ENCODE assay signal across 1 cellular context in genomic region chr7:88759216-88759955, GRCh38.
TF ChIP-seq lines count a peak whose summit lies in the region.

TSS of gene ZNF804B (plus strand) at chr7:88759700. CDS start at chr7:88759977, 277 bp downstream.

TF ChIP-seq in K562, 482 proteins besides CTCF, POLR2A, EP300 and RAD21 (continued from another document and continues in another):
- TF ChIP-seq IRF1 (CRISPR knock-in tag; IDR thresholded peaks at IDR 0.05; ENCODE audit: borderline replicate concordance) = no peak
- no peak for TF ChIP-seq POLR3A (IDR thresholded peaks at IDR 0.05; ENCODE audit: borderline replicate concordance, extremely low read depth, insufficient read depth, insufficient read length)
- peak; percentile 14 for TF ChIP-seq CXXC5 (CRISPR knock-in tag; IDR thresholded peaks at IDR 0.05)
- TF ChIP-seq BDP1 (IDR thresholded peaks at IDR 0.05; ENCODE audit: insufficient read depth, insufficient read length) = no peak
- TF ChIP-seq E2F6 (IDR thresholded peaks at IDR 0.05; ENCODE audit: borderline replicate concordance in 1 of 2, extremely low read depth in 1 of 2, insufficient read depth in 1 of 2, insufficient read length in 1 of 2, low read depth in 1 of 2, low read length in 1 of 2, poor library complexity in 1 of 2, severe bottlenecking in 1 of 2) = peak; percentile 30 to 73
- peak; percentile 59; the same call in 1 of the 2 replicates for TF ChIP-seq CTBP1 (IDR thresholded peaks at IDR 0.05; ENCODE audit: borderline replicate concordance)
- TF ChIP-seq EGR1 (conservative IDR thresholded peaks at IDR 0.05) = peak; percentile 36; the same call in 1 of the 2 replicates
- TF ChIP-seq MGA (IDR thresholded peaks at IDR 0.05) = peak; percentile 87
- no peak for TF ChIP-seq CEBPB (tag; IDR thresholded peaks at IDR 0.05)
- peak; percentile 38 to 51; a peak in 3 of 4 replicates for TF ChIP-seq MAZ (CRISPR knock-in tag; conservative IDR thresholded peaks at IDR 0.05 in 1 of 2, IDR thresholded peaks at IDR 0.05 in 1 of 2)
- TF ChIP-seq TFAP4 (CRISPR knock-in tag; IDR thresholded peaks at IDR 0.05; ENCODE audit: borderline replicate concordance) = 0 out of 2 replicates have a peak, but pooled peaks have one; percentile 28
- no peak for TF ChIP-seq CSDE1 (IDR thresholded peaks at IDR 0.05)
- TF ChIP-seq MTF1 (CRISPR knock-in tag; IDR thresholded peaks at IDR 0.05; ENCODE audit: borderline replicate concordance) = no peak
- TF ChIP-seq RREB1 (CRISPR knock-in tag; IDR thresholded peaks at IDR 0.05) = 0 out of 2 replicates have a peak, but pooled peaks have one; percentile 51
- TF ChIP-seq POLR3G (IDR thresholded peaks at IDR 0.05; ENCODE audit: extremely low read depth, insufficient read length, insufficient replicate concordance) = no peak
- peak; percentile 28; the same call in 1 of the 2 replicates for TF ChIP-seq PHF8 (IDR thresholded peaks at IDR 0.05; ENCODE audit: borderline replicate concordance, low read length)
- peak; percentile 2 for TF ChIP-seq KDM5B (IDR thresholded peaks at IDR 0.05; ENCODE audit: insufficient replicate concordance, low read depth, low read length)
- no peak for TF ChIP-seq ZBTB33 (CRISPR knock-in tag; IDR thresholded peaks at IDR 0.05)
- TF ChIP-seq HMGN3 (IDR thresholded peaks at IDR 0.05; ENCODE audit: borderline replicate concordance, extremely low read depth, insufficient read length, low read depth, low read length) = peak; percentile 40
- TF ChIP-seq ESRRA (IDR thresholded peaks at IDR 0.05; ENCODE audit: borderline replicate concordance, low read depth) = peak; percentile 19; the same call in 1 of the 2 replicates
- TF ChIP-seq MYC (IDR thresholded peaks at IDR 0.05; ENCODE audit: low read depth, low read length) = 0 out of 2 replicates have a peak, but pooled peaks have one; percentile 12
- no peak for TF ChIP-seq MYC (CRISPR knock-in tag; IDR thresholded peaks at IDR 0.05; ENCODE audit: borderline replicate concordance, low read depth)
- TF ChIP-seq ZNF592 (IDR thresholded peaks at IDR 0.05) = no peak
